ENCODE assay signal across 32 cellular contexts in the genomic region with DNA sequence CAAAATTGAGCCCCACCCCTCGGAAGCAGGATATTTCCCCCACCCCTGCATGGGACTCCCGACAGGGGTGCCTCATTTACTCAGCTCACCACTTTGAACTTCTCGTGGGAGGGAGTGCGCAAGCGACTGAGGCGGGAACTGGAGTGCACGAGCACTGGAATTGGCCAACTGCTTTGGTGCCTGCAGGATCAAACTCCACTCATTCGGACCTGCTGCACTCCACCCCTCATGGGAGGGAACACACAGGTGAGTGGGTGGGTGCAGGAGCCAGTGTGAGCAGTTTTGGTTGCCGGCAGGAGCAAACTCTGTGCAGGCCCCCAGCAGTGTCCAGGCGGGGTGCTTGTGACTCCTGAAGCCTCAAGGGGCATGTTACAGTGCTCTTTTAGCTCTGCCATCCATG.
"Had no signal": no experiment of that assay in that cellular context is flagged by ENCODE, and none has a peak within 500 bp of the region (broad histone marks: within the 10 kb centered on the region; RNA-seq: fewer than 3 reads in every experiment).

No MANE protein-coding gene starts in this region.

- H3K27me3 Mint-ChIP-seq: activated B cell treated with CpG ODN at 0.5 μM for 24 hours; activated CD4-positive, alpha-beta memory T cell treated with anti-CD3 and anti-CD28 coated beads for 36 hours; activated CD4-positive, alpha-beta T cell treated with anti-CD3 and anti-CD28 coated beads, Interleukin-2, amount 10 ng/mL, durations not matched to agents 24 days and 14 days; activated CD8-positive, alpha-beta T cell treated with anti-CD3 and anti-CD28 coated beads for 36 hours; activated naive CD8-positive, alpha-beta T cell treated with anti-CD3 and anti-CD28 coated beads for 36 hours; activated T-helper 17 cell treated with anti-CD3 and anti-CD28 coated beads, Interleukin-2, amount 50 U/mL, for 72 hours; T-helper 17 cell had no signal

- H3K4me1 Mint-ChIP-seq: activated B cell treated with CpG ODN at 0.5 μM for 24 hours; activated CD4-positive, alpha-beta T cell treated with anti-CD3 and anti-CD28 coated beads, Interleukin-2, amount 10 ng/mL, durations not matched to agents 24 days and 14 days; activated naive CD8-positive, alpha-beta T cell treated with anti-CD3 and anti-CD28 coated beads for 36 hours; activated T-helper 17 cell treated with anti-CD3 and anti-CD28 coated beads, Interleukin-2, amount 50 U/mL, for 72 hours; T-helper 17 cell had no signal

- H3K36me3 ChIP-seq: adrenal gland, brain microvascular endothelial cell, breast epithelium had no signal

- H3K27ac Mint-ChIP-seq: activated B cell treated with CpG ODN at 0.5 μM for 24 hours; activated CD4-positive, alpha-beta memory T cell treated with anti-CD3 and anti-CD28 coated beads for 36 hours; activated CD4-positive, alpha-beta T cell treated with anti-CD3 and anti-CD28 coated beads, Interleukin-2, amount 10 ng/mL, durations not matched to agents 24 days and 14 days; activated CD8-positive, alpha-beta T cell treated with anti-CD3 and anti-CD28 coated beads for 36 hours; activated naive CD4-positive, alpha-beta T cell treated with anti-CD3 and anti-CD28 coated beads for 36 hours; activated naive CD4-positive, alpha-beta T cell treated with anti-CD3 and anti-CD28 coated beads, Interleukin-2, amount 50 U/mL, for 72 hours; activated naive CD8-positive, alpha-beta T cell treated with anti-CD3 and anti-CD28 coated beads for 36 hours; activated T-cell treated with anti-CD3 and anti-CD28 coated beads, Interleukin-2, amount 50 U/mL, for 72 hours; activated T-helper 1 cell treated with anti-CD3 and anti-CD28 coated beads, Interleukin-12 subunit alpha, Interleukin-12 subunit beta, Interleukin-2, Interleukin-4 antibody, amounts not matched to agents 30 ng/mL and 10 ng/mL and 1 ng/mL, durations not matched to agents 14 hours and 24 hours and 36 hours; activated T-helper 17 cell treated with anti-CD3 and anti-CD28 coated beads, Interleukin-2, amount 50 U/mL, for 72 hours; T-helper 17 cell had no signal

- H3K4me3 Mint-ChIP-seq: activated B cell treated with CpG ODN at 0.5 μM for 24 hours; activated CD4-positive, alpha-beta memory T cell treated with anti-CD3 and anti-CD28 coated beads for 36 hours; activated CD4-positive, alpha-beta T cell treated with anti-CD3 and anti-CD28 coated beads, Interleukin-2, amount 10 ng/mL, durations not matched to agents 24 days and 14 days; activated CD8-positive, alpha-beta T cell treated with anti-CD3 and anti-CD28 coated beads for 36 hours; activated naive CD4-positive, alpha-beta T cell treated with anti-CD3 and anti-CD28 coated beads for 36 hours; activated naive CD8-positive, alpha-beta T cell treated with anti-CD3 and anti-CD28 coated beads for 36 hours; activated T-cell treated with anti-CD3 and anti-CD28 coated beads, Interleukin-2, amount 50 U/mL, for 4 hours; activated T-cell treated with anti-CD3 and anti-CD28 coated beads, Interleukin-2, amount 50 U/mL, for 72 hours; activated T-helper 1 cell treated with anti-CD3 and anti-CD28 coated beads, Interleukin-12 subunit alpha, Interleukin-12 subunit beta, Interleukin-2, Interleukin-4 antibody, amounts not matched to agents 30 ng/mL and 10 ng/mL and 1 ng/mL, durations not matched to agents 14 hours and 24 hours and 36 hours; activated T-helper 17 cell treated with anti-CD3 and anti-CD28 coated beads, Interleukin-2, amount 50 U/mL, for 72 hours; T-helper 17 cell had no signal

- H3K27me3 ChIP-seq: adrenal gland, body of pancreas, brain microvascular endothelial cell, breast epithelium had no signal

- ATAC-seq: activated CD8-positive, alpha-beta T cell treated with anti-CD3 and anti-CD28 coated beads for 36 hours; activated naive CD4-positive, alpha-beta T cell treated with anti-CD3 and anti-CD28 coated beads, Interleukin-2, amount 50 U/mL, for 72 hours; activated T-cell treated with anti-CD3 and anti-CD28 coated beads, Interleukin-2, amount 50 U/mL, for 4 hours; activated T-cell treated with anti-CD3 and anti-CD28 coated beads, Interleukin-2, amount 50 U/mL, for 72 hours; activated T-helper 17 cell treated with anti-CD3 and anti-CD28 coated beads, Interleukin-2, amount 50 U/mL, for 72 hours; body of pancreas; T-helper 17 cell had no signal

- H3K4me3 ChIP-seq: adrenal gland, body of pancreas, breast epithelium had no signal

- H3K36me3 Mint-ChIP-seq: activated CD4-positive, alpha-beta memory T cell treated with anti-CD3 and anti-CD28 coated beads for 36 hours; activated naive CD8-positive, alpha-beta T cell treated with anti-CD3 and anti-CD28 coated beads for 36 hours had no signal

- H3K9me3 ChIP-seq: adrenal gland, body of pancreas, breast epithelium had no signal

- H3K27ac ChIP-seq: adrenal gland, body of pancreas, brain microvascular endothelial cell, breast epithelium, VCaP had no signal

- H3K4me1 ChIP-seq: adrenal gland, body of pancreas, breast epithelium had no signal

- FAIRE-seq: astrocyte, TTC549 had no signal

- DNase-seq: activated B cell treated with CpG ODN at 0.5 μM for 24 hours; activated CD4-positive, alpha-beta memory T cell treated with anti-CD3 and anti-CD28 coated beads for 36 hours; activated CD4-positive, alpha-beta T cell treated with anti-CD3 and anti-CD28 coated beads for 4 hours; activated CD4-positive, alpha-beta T cell treated with anti-CD3 and anti-CD28 coated beads, Interleukin-2, amount 10 ng/mL, durations not matched to agents 24 days and 14 days; activated CD4-positive, alpha-beta T cell treated with anti-CD3 and anti-CD28 coated beads, Interleukin-2, amount 50 U/mL, for 1 hour; activated CD4-positive, alpha-beta T cell treated with anti-CD3 and anti-CD28 coated beads, Interleukin-2, amount 50 U/mL, for 4 hours; activated CD4-positive, CD25-positive, alpha-beta regulatory T cell treated with anti-CD3 and anti-CD28 coated beads, Interleukin-2, amount 50 U/mL, for 72 hours; activated CD8-positive, alpha-beta memory T cell treated with anti-CD3 and anti-CD28 coated beads, Interleukin-2, amount 50 U/mL, for 4 hours; activated CD8-positive, alpha-beta T cell treated with anti-CD3 and anti-CD28 coated beads for 36 hours; activated effector memory CD4-positive, alpha-beta T cell treated with anti-CD3 and anti-CD28 coated beads, Interleukin-2, amount 50 U/mL, for 16 hours; activated gamma-delta T cell treated with Interleukin-2 at 50 U/mL for 16 hours; activated naive CD4-positive, alpha-beta T cell; activated naive CD4-positive, alpha-beta T cell treated with anti-CD3 and anti-CD28 coated beads for 36 hours; activated naive CD4-positive, alpha-beta T cell treated with anti-CD3 and anti-CD28 coated beads, Interleukin-2, amount 50 U/mL, for 16 hours; activated naive CD8-positive, alpha-beta T cell treated with anti-CD3 and anti-CD28 coated beads for 36 hours; activated T-cell treated with anti-CD3 and anti-CD28 coated beads for 4 hours; activated T-cell treated with anti-CD3 and anti-CD28 coated beads, Interleukin-2, amount 50 U/mL, for 1 hour; activated T-cell treated with anti-CD3 and anti-CD28 coated beads, Interleukin-2, amount 50 U/mL, for 4 hours; activated T-cell treated with anti-CD3 and anti-CD28 coated beads, Interleukin-2, amount 50 U/mL, for 72 hours; adrenal gland; amniotic stem cell; body of pancreas; brain microvascular endothelial cell; central memory CD4-positive, alpha-beta T cell; T-helper 17 cell had no signal
